Comparison of ENCODE assay signal across 23 cellular contexts in genomic region chr18:8469793-8470192, GRCh38.
DNase-seq lines count a peak whose midpoint lies in the region; ATAC-seq and TF ChIP-seq lines count a peak whose summit lies in the region.
"Had no signal": no experiment of that assay in that cellular context is flagged by ENCODE, and none has a peak within 500 bp of the region (broad histone marks: within the 10 kb centered on the region; RNA-seq: fewer than 3 reads in every experiment).

No MANE protein-coding gene starts in this region.

- H3K27me3 ChIP-seq in breast epithelium = no peaks in the 10 kb centered on the region
- H3K27me3 ChIP-seq: adrenal gland, sigmoid colon had no signal

- CTCF ChIA-PET in MCF 10A (lab: Yijun Ruan, JAX) = interaction anchor here (0.8 to 3.4 kb wide), 3 partner anchors 9 to 1247 kb away, joined by 4 to 21 read pairs (median 7); no protein-coding TSS in a partner anchor
- CTCF ChIA-PET in activated CD8-positive, alpha-beta T cell treated with anti-CD3 and anti-CD28 coated beads, Interleukin-2, amount 10 ng/mL, durations not matched to agents 7 days and 5 days (lab: Charles Lee) = no interaction called here

- H3K36me3 ChIP-seq in breast epithelium = no peaks in the 10 kb centered on the region
- H3K36me3 ChIP-seq: adrenal gland, sigmoid colon had no signal

- no peaks in the 10 kb centered on the region for H3K9me3 Mint-ChIP-seq in MCF 10A (ENCODE audit: unreplicated experiment)
- no peaks in the 10 kb centered on the region for H3K9me3 Mint-ChIP-seq in activated CD4-positive, alpha-beta T cell treated with anti-CD3 and anti-CD28 coated beads, Interleukin-2, amount 10 ng/mL, durations not matched to agents 24 days and 14 days
- no peaks in the 10 kb centered on the region for H3K9me3 Mint-ChIP-seq in activated CD8-positive, alpha-beta T cell treated with anti-CD3 and anti-CD28 coated beads, Interleukin-2, amount 10 ng/mL, durations not matched to agents 7 days and 5 days (ENCODE audit: insufficient read depth)
- H3K9me3 Mint-ChIP-seq: activated T-cell treated with anti-CD3 and anti-CD28 coated beads, Interleukin-2, amount 50 U/mL, for 72 hours; H9; natural killer cell treated with Interleukin-12 subunit alpha and Interleukin-12 subunit beta and Interleukin-15 and Interleukin-18, amount 100 ng/mL, for 72 hours; T-helper 2 cell treated with Interferon-gamma antibody and Interleukin-4, amounts not matched to agents 5 μg/mL and 100 μg/mL, for 36 hours had no signal

- no peaks in the 10 kb centered on the region for H3K9me3 ChIP-seq in breast epithelium
- H3K9me3 ChIP-seq: A549, adrenal gland, sigmoid colon had no signal

- DNase-seq in MCF 10A (ENCODE audit: unreplicated experiment) (peak; percentile 7), breast epithelium (ENCODE audit: low spot score in 2 of 2) (no peak), cardiac fibroblast (ENCODE audit: low read depth in 2 of 2) (peak; percentile 60 to 62), left ventricle myocardium superior (no peak), superior temporal gyrus (ENCODE audit: extremely low spot score) (peak; percentile 26), NAMALWA (ENCODE audit: low spot score) (no peak)
- DNase-seq in activated CD4-positive, alpha-beta T cell treated with anti-CD3 and anti-CD28 coated beads, Interleukin-2, amount 10 ng/mL, durations not matched to agents 24 days and 14 days = no peak
- DNase-seq in activated CD8-positive, alpha-beta T cell treated with anti-CD3 and anti-CD28 coated beads, Interleukin-2, amount 10 ng/mL, durations not matched to agents 7 days and 5 days = no peak
- DNase-seq: activated CD4-positive, alpha-beta T cell treated with anti-CD3 and anti-CD28 coated beads for 4 hours; activated T-cell treated with anti-CD3 and anti-CD28 coated beads, Interleukin-2, amount 50 U/mL, for 72 hours; adrenal gland; COR-L47; dorsolateral prefrontal cortex; H9; left colon; NCI-H2029; NCI-H748 treated with DMSO at 0.1 percent for 48 hours; sigmoid colon; stimulated activated naive CD4-positive, alpha-beta T cell treated with Interleukin-2 at 50 U/mL for 16 hours had no signal

- no peak overlapping the region for H3K4me3 ChIP-seq in breast epithelium
- no peak overlapping the region for H3K4me3 ChIP-seq in cardiac fibroblast (replicated peaks in 1 of 2; ENCODE audit: low read depth in 2 of 2, low read length in 2 of 2)
- H3K4me3 ChIP-seq: A549, adrenal gland, dorsolateral prefrontal cortex, sigmoid colon had no signal

- POLR2A ChIA-PET in MCF 10A (lab: Yijun Ruan, JAX) = no interaction called here
- POLR2A ChIA-PET in activated CD8-positive, alpha-beta T cell treated with anti-CD3 and anti-CD28 coated beads, Interleukin-2, amount 10 ng/mL, durations not matched to agents 7 days and 5 days (lab: Charles Lee) = interaction anchor here (0.8 kb wide), 1 partner anchor 9 kb away, joined by 3 read pairs; no protein-coding TSS in a partner anchor

- peaks cover 11% of the 10 kb centered on the region for H3K27me3 Mint-ChIP-seq in MCF 10A (ENCODE audit: insufficient read depth, unreplicated experiment)
- no peaks in the 10 kb centered on the region for H3K27me3 Mint-ChIP-seq in activated CD4-positive, alpha-beta T cell treated with anti-CD3 and anti-CD28 coated beads, Interleukin-2, amount 10 ng/mL, durations not matched to agents 24 days and 14 days
- H3K27me3 Mint-ChIP-seq in activated CD8-positive, alpha-beta T cell treated with anti-CD3 and anti-CD28 coated beads, Interleukin-2, amount 10 ng/mL, durations not matched to agents 7 days and 5 days (ENCODE audit: low read depth) = peaks cover 2% of the 10 kb centered on the region

- ATAC-seq in left ventricle myocardium superior = peak; percentile 56
- no peak for ATAC-seq in activated CD8-positive, alpha-beta T cell treated with anti-CD3 and anti-CD28 coated beads, Interleukin-2, amount 10 ng/mL, durations not matched to agents 7 days and 5 days
- ATAC-seq: A549; activated T-cell treated with anti-CD3 and anti-CD28 coated beads, Interleukin-2, amount 50 U/mL, for 72 hours; left colon; natural killer cell treated with Interleukin-12 subunit alpha and Interleukin-12 subunit beta and Interleukin-15 and Interleukin-18, amount 100 ng/mL, for 72 hours had no signal

- TF ChIP-seq CTCF in MCF 10A (IDR thresholded peaks at IDR 0.05; ENCODE audit: unreplicated experiment) (no peak), breast epithelium (IDR thresholded peaks at IDR 0.05) (no peak), cardiac fibroblast (IDR thresholded peaks at IDR 0.05; ENCODE audit: low read depth, low read length) (no peak)

- BruUV-seq in MCF 10A (replicated peaks; lab: Mats Ljungman, UMichigan) = no TSS peak

- H3K4me1 Mint-ChIP-seq in MCF 10A (ENCODE audit: insufficient read depth, unreplicated experiment) = no peaks in the 10 kb centered on the region
- no peaks in the 10 kb centered on the region for H3K4me1 Mint-ChIP-seq in activated CD4-positive, alpha-beta T cell treated with anti-CD3 and anti-CD28 coated beads, Interleukin-2, amount 10 ng/mL, durations not matched to agents 24 days and 14 days
- H3K4me1 Mint-ChIP-seq in activated CD8-positive, alpha-beta T cell treated with anti-CD3 and anti-CD28 coated beads, Interleukin-2, amount 10 ng/mL, durations not matched to agents 7 days and 5 days (ENCODE audit: low read depth) = peaks cover 2% of the 10 kb centered on the region

- no peak overlapping the region for H3K27ac Mint-ChIP-seq in MCF 10A (ENCODE audit: low read depth, unreplicated experiment)
- H3K27ac Mint-ChIP-seq in activated CD4-positive, alpha-beta T cell treated with anti-CD3 and anti-CD28 coated beads, Interleukin-2, amount 10 ng/mL, durations not matched to agents 24 days and 14 days = no peak overlapping the region
- H3K27ac Mint-ChIP-seq in activated CD8-positive, alpha-beta T cell treated with anti-CD3 and anti-CD28 coated beads, Interleukin-2, amount 10 ng/mL, durations not matched to agents 7 days and 5 days = no peak overlapping the region
- H3K27ac Mint-ChIP-seq: activated T-cell treated with anti-CD3 and anti-CD28 coated beads, Interleukin-2, amount 50 U/mL, for 72 hours; H9; natural killer cell treated with Interleukin-12 subunit alpha and Interleukin-12 subunit beta and Interleukin-15 and Interleukin-18, amount 100 ng/mL, for 72 hours; T-helper 2 cell treated with Interferon-gamma antibody and Interleukin-4, amounts not matched to agents 5 μg/mL and 100 μg/mL, for 36 hours had no signal

- no peak overlapping the region for H3K4me3 Mint-ChIP-seq in MCF 10A (ENCODE audit: unreplicated experiment)
- no peak overlapping the region for H3K4me3 Mint-ChIP-seq in activated CD4-positive, alpha-beta T cell treated with anti-CD3 and anti-CD28 coated beads, Interleukin-2, amount 10 ng/mL, durations not matched to agents 24 days and 14 days
- H3K4me3 Mint-ChIP-seq in activated CD8-positive, alpha-beta T cell treated with anti-CD3 and anti-CD28 coated beads, Interleukin-2, amount 10 ng/mL, durations not matched to agents 7 days and 5 days = no peak overlapping the region
- H3K4me3 Mint-ChIP-seq: activated T-cell treated with anti-CD3 and anti-CD28 coated beads, Interleukin-2, amount 50 U/mL, for 72 hours; H9; natural killer cell treated with Interleukin-12 subunit alpha and Interleukin-12 subunit beta and Interleukin-15 and Interleukin-18, amount 100 ng/mL, for 72 hours; T-helper 2 cell treated with Interferon-gamma antibody and Interleukin-4, amounts not matched to agents 5 μg/mL and 100 μg/mL, for 36 hours had no signal

- H3K36me3 Mint-ChIP-seq in MCF 10A (ENCODE audit: insufficient read depth, unreplicated experiment) = no peaks in the 10 kb centered on the region
- H3K36me3 Mint-ChIP-seq in activated CD4-positive, alpha-beta T cell treated with anti-CD3 and anti-CD28 coated beads, Interleukin-2, amount 10 ng/mL, durations not matched to agents 24 days and 14 days (ENCODE audit: low read depth) = no peaks in the 10 kb centered on the region
- H3K36me3 Mint-ChIP-seq in activated CD8-positive, alpha-beta T cell treated with anti-CD3 and anti-CD28 coated beads, Interleukin-2, amount 10 ng/mL, durations not matched to agents 7 days and 5 days (ENCODE audit: low read depth) = no peaks in the 10 kb centered on the region
- H3K36me3 Mint-ChIP-seq: natural killer cell treated with Interleukin-12 subunit alpha and Interleukin-12 subunit beta and Interleukin-15 and Interleukin-18, amount 100 ng/mL, for 72 hours had no signal

- no peak overlapping the region for H3K27ac ChIP-seq in breast epithelium
- H3K27ac ChIP-seq: A549, adrenal gland, dorsolateral prefrontal cortex, RWPE1, sigmoid colon had no signal

- no peaks in the 10 kb centered on the region for H3K4me1 ChIP-seq in breast epithelium
- H3K4me1 ChIP-seq: A549, adrenal gland had no signal

- intact Hi-C loops in MCF 10A (cut with micrococcal nuclease) = no loop called here
- intact Hi-C loops in breast epithelium (cut with DNase I; ENCODE audit: low total_unique reads) = no loop called here
- intact Hi-C loops in left ventricle myocardium superior (cut with micrococcal nuclease) = no loop called here
- intact Hi-C loops in activated CD4-positive, alpha-beta T cell treated with anti-CD3 and anti-CD28 coated beads, Interleukin-2, amount 10 ng/mL, durations not matched to agents 24 days and 14 days (cut with micrococcal nuclease) = no loop called here

- no peak for TF ChIP-seq POLR2A in breast epithelium (IDR thresholded peaks at IDR 0.05)

Comparison
In these comparisons a context has a peak if more than half of its experiments do, and no peak if none do; other contexts are left out.
1. DNase-seq: peak in MCF 10A (single experiment), cardiac fibroblast (2 of 2) and superior temporal gyrus (single experiment); none in breast epithelium (0 of 2), left ventricle myocardium superior (single experiment), activated CD4-positive, alpha-beta T cell treated with anti-CD3 and anti-CD28 coated beads, Interleukin-2, amount 10 ng/mL, durations not matched to agents 24 days and 14 days (single experiment), NAMALWA (single experiment) and activated CD8-positive, alpha-beta T cell treated with anti-CD3 and anti-CD28 coated beads, Interleukin-2, amount 10 ng/mL, durations not matched to agents 7 days and 5 days (single experiment).